In genomic region chr17:59361916-59362810, GRCh38 we compare ENCODE assay signal across 8 cellular contexts.
A peak's percentile ranks its signal among the peaks of the same experiment; 100 is the strongest.
DNase-seq lines count a peak whose midpoint lies in the region; ATAC-seq and TF ChIP-seq lines count a peak whose summit lies in the region.

No MANE protein-coding gene starts in this region.

- H3K9me3 ChIP-seq in SK-N-MC (ENCODE audit: low read depth, low read length) (no peaks in the 10 kb centered on the region), muscle layer of duodenum (ENCODE audit: control insufficient read depth in 1 of 2, low read length in 2 of 2) (no peaks in the 10 kb centered on the region)

- ATAC-seq in HG02623 (IDR thresholded peaks at IDR 0.05; ENCODE audit: unreplicated experiment): peak; percentile 47

- H3K36me3 ChIP-seq in SK-N-MC (ENCODE audit: insufficient read depth, low read length) (no peaks in the 10 kb centered on the region), muscle layer of duodenum (ENCODE audit: control insufficient read depth in 1 of 2, insufficient read depth in 2 of 2, low read length in 2 of 2) (peaks cover 0 to 11% of the 10 kb centered on the region in 2 donors)

- no peaks in the 10 kb centered on the region for H3K27me3 ChIP-seq in muscle layer of duodenum (ENCODE audit: low read depth, low read length)

- POLR2A ChIA-PET in HEK293T (lab: Yijun Ruan, JAX): no interaction called here

- no peak overlapping the region for H3K9ac ChIP-seq in SK-N-MC (ENCODE audit: insufficient read length)

- CTCF ChIA-PET in HEK293T (lab: Yijun Ruan, JAX): interaction anchor here (1.3 kb wide), 1 partner anchor 32 kb away, joined by 4 read pairs; no protein-coding TSS in a partner anchor

- TF ChIP-seq CTCF in GM12864 (IDR thresholded peaks at IDR 0.05; ENCODE audit: low read depth, low read length, missing control alignments): no peak
- TF ChIP-seq CTCF in cardiac fibroblast (IDR thresholded peaks at IDR 0.05; ENCODE audit: low read depth, low read length): no peak

- H3K27ac ChIP-seq in SK-N-MC: peak overlapping the region; percentile 37; the same call in 1 of the 2 replicates
- peak overlapping the region; percentile 17 for H3K27ac ChIP-seq in muscle layer of duodenum (ENCODE audit: low read length)

- DNase-seq in GM12864 (ENCODE audit: low read depth) (peak; percentile 56), SK-N-MC (ENCODE audit: low read depth, low spot score) (no peak), cardiac fibroblast (ENCODE audit: low read depth in 2 of 2) (peak; percentile 69 to 91), HEK293T (ENCODE audit: extremely low spot score) (no peak), SKM-1 treated with dmso at 0.1 percent for 144 hours (lab: John Stamatoyannopoulos, UW; ENCODE audit: unreplicated experiment) (no peak), NCI-H524 treated with DMSO at 0.1 percent for 48 hours (lab: John Stamatoyannopoulos, UW) (no peak)

- peaks cover 24 to 60% of the 10 kb centered on the region in 2 donors for H3K4me1 ChIP-seq in muscle layer of duodenum (ENCODE audit: control insufficient read depth in 1 of 2, insufficient read depth in 2 of 2, low read length in 2 of 2)

- H3K4me3 ChIP-seq in GM12864 (ENCODE audit: low read depth, low read length): 0 out of 2 replicates have a peak overlapping the region, but pooled peaks have one; percentile 5
- H3K4me3 ChIP-seq in SK-N-MC: peak overlapping the region; percentile 41
- H3K4me3 ChIP-seq in cardiac fibroblast (replicated peaks in 1 of 2; ENCODE audit: low read depth in 2 of 2, low read length in 2 of 2): peak overlapping the region in 1 of 2 donors; percentile 29
- H3K4me3 ChIP-seq in muscle layer of duodenum (ENCODE audit: low read depth in 1 of 2, low read length in 2 of 2): no peak overlapping the region

TF ChIP-seq in HEK293T, 16 proteins besides CTCF, POLR2A, EP300 and RAD21:
- no peak for TF ChIP-seq FOXA1 (IDR thresholded peaks at IDR 0.05)
- TF ChIP-seq ARNT (IDR thresholded peaks at IDR 0.05): no peak
- TF ChIP-seq ZNF384 (IDR thresholded peaks at IDR 0.05): no peak
- no peak for TF ChIP-seq LEF1 (IDR thresholded peaks at IDR 0.05; ENCODE audit: borderline replicate concordance)
- TF ChIP-seq TARDBP (IDR thresholded peaks at IDR 0.05): no peak
- no peak for TF ChIP-seq CTBP1 (IDR thresholded peaks at IDR 0.05; ENCODE audit: borderline replicate concordance)
- TF ChIP-seq BHLHE40 (IDR thresholded peaks at IDR 0.05; ENCODE audit: borderline replicate concordance): no peak
- no peak for TF ChIP-seq NFRKB (IDR thresholded peaks at IDR 0.05)
- TF ChIP-seq FOXM1 (IDR thresholded peaks at IDR 0.05; ENCODE audit: borderline replicate concordance): no peak
- no peak for TF ChIP-seq SP1 (IDR thresholded peaks at IDR 0.05)
- no peak for TF ChIP-seq SUZ12 (IDR thresholded peaks at IDR 0.05)
- no peak for TF ChIP-seq L3MBTL2 (conservative IDR thresholded peaks at IDR 0.05)
- TF ChIP-seq FOXK2 (IDR thresholded peaks at IDR 0.05): no peak
- no peak for TF ChIP-seq HDGF (IDR thresholded peaks at IDR 0.05; ENCODE audit: borderline replicate concordance)
- TF ChIP-seq PKNOX1 (IDR thresholded peaks at IDR 0.05): no peak

Comparison
In these comparisons a context has a peak if more than half of its experiments do, and no peak if none do; other contexts are left out.
1. DNase-seq: peak in GM12864 (single experiment) and cardiac fibroblast (2 of 2); none in SK-N-MC (single experiment), HEK293T (single experiment), SKM-1 treated with dmso at 0.1 percent for 144 hours (single experiment) and NCI-H524 treated with DMSO at 0.1 percent for 48 hours (single experiment).
2. H3K4me3 ChIP-seq: peak in GM12864 (single experiment) and SK-N-MC (single experiment); none in muscle layer of duodenum (0 of 2).